24 cellular contexts compared by ENCODE assay signal in the genomic region with DNA sequence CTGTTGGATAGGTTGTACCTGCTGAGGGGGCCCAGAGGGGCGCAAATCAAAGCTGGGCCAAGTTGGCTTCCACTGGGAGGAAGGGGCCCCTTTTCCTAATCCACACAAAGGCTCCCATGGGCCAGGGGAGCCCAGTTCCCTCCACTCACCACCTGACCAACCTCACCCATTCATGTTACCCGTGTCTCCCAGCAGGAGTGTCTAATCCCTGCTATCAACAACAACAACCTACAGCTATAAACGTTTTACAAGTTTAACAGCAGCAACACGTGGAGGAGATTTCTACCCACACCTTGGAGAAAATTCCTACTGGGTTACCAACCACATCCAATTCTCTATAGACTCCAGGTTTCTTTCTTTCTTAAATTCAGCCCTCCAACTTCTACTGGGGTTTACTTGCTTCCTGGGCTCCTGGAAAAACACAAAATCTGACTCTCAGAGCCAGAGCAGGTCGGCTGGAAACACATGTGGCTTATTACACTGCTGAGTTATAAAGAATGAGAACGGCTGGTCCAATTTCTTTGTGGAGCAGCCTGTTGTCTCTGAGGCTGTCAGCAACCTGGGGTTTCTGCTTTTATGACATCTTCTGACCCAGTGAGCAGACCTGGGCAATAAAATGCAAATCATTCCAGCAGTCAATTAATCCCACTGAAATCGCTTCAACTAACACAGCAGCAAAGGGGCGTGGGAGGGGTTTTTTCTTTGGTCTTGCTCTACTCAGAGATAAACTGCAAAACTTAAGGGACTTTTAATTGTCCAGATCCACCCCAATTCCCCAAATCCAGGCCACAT.
"Had no signal": no experiment of that assay in that cellular context is flagged by ENCODE, and none has a peak within 500 bp of the region (broad histone marks: within the 10 kb centered on the region; RNA-seq: fewer than 3 reads in every experiment).

No MANE protein-coding gene starts in this region.

- H3K4me1 ChIP-seq: breast epithelium, heart right ventricle, suprapubic skin, upper lobe of right lung had no signal

- H3K27me3 ChIP-seq: breast epithelium, esophagus muscularis mucosa, foreskin keratinocyte, heart right ventricle, suprapubic skin, tibial artery, upper lobe of right lung had no signal

- DNase-seq: activated B cell treated with CpG ODN at 0.5 μM for 24 hours; activated CD4-positive, alpha-beta T cell treated with anti-CD3 and anti-CD28 coated beads, Interleukin-2, amount 50 U/mL, for 1 hour; activated CD8-positive, alpha-beta T cell treated with anti-CD3 and anti-CD28 coated beads for 36 hours; activated gamma-delta T cell treated with Interleukin-2 at 50 U/mL for 16 hours; activated naive CD4-positive, alpha-beta T cell treated with anti-CD3 and anti-CD28 coated beads, Interleukin-2, amount 50 U/mL, for 16 hours; activated T-cell treated with anti-CD3 and anti-CD28 coated beads, Interleukin-2, amount 50 U/mL, for 4 hours; amniotic stem cell; central memory CD4-positive, alpha-beta T cell; heart right ventricle; kidney glomerular epithelial cell; left ventricle myocardium superior; midbrain; naive thymus-derived CD4-positive, alpha-beta T cell; posterior cingulate gyrus; right cardiac atrium; stimulated activated naive CD4-positive, alpha-beta T cell; T-helper 17 cell; tibial artery; upper lobe of right lung had no signal

- H3K4me1 Mint-ChIP-seq: activated B cell treated with CpG ODN at 0.5 μM for 24 hours; activated T-helper 17 cell treated with anti-CD3 and anti-CD28 coated beads, Interleukin-2, amount 50 U/mL, for 72 hours had no signal

- H3K36me3 ChIP-seq: breast epithelium, esophagus muscularis mucosa, heart right ventricle, suprapubic skin, tibial artery, upper lobe of right lung had no signal

- H3K27ac Mint-ChIP-seq: activated B cell treated with CpG ODN at 0.5 μM for 24 hours; activated CD8-positive, alpha-beta T cell treated with anti-CD3 and anti-CD28 coated beads for 36 hours; activated T-helper 17 cell treated with anti-CD3 and anti-CD28 coated beads, Interleukin-2, amount 50 U/mL, for 72 hours; naive thymus-derived CD4-positive, alpha-beta T cell; T-helper 17 cell had no signal

- ATAC-seq: activated CD8-positive, alpha-beta T cell treated with anti-CD3 and anti-CD28 coated beads for 36 hours; activated T-cell treated with anti-CD3 and anti-CD28 coated beads, Interleukin-2, amount 50 U/mL, for 4 hours; activated T-helper 17 cell treated with anti-CD3 and anti-CD28 coated beads, Interleukin-2, amount 50 U/mL, for 72 hours; heart right ventricle; left ventricle myocardium superior; naive thymus-derived CD4-positive, alpha-beta T cell; right cardiac atrium; T-helper 17 cell; upper lobe of right lung had no signal

- H3K4me3 Mint-ChIP-seq: activated B cell treated with CpG ODN at 0.5 μM for 24 hours; activated CD8-positive, alpha-beta T cell treated with anti-CD3 and anti-CD28 coated beads for 36 hours; activated T-cell treated with anti-CD3 and anti-CD28 coated beads, Interleukin-2, amount 50 U/mL, for 4 hours; activated T-helper 17 cell treated with anti-CD3 and anti-CD28 coated beads, Interleukin-2, amount 50 U/mL, for 72 hours; naive thymus-derived CD4-positive, alpha-beta T cell; T-helper 17 cell had no signal

- H3K9me3 Mint-ChIP-seq: activated B cell treated with CpG ODN at 0.5 μM for 24 hours; activated CD8-positive, alpha-beta T cell treated with anti-CD3 and anti-CD28 coated beads for 36 hours; activated T-cell treated with anti-CD3 and anti-CD28 coated beads, Interleukin-2, amount 50 U/mL, for 4 hours had no signal

- H3K36me3 Mint-ChIP-seq: naive thymus-derived CD4-positive, alpha-beta T cell had no signal

- H3K27ac ChIP-seq: breast epithelium, esophagus muscularis mucosa, foreskin keratinocyte, heart right ventricle, suprapubic skin, tibial artery, upper lobe of right lung had no signal

- H3K9me3 ChIP-seq: esophagus muscularis mucosa, suprapubic skin, tibial artery, upper lobe of right lung had no signal

- H3K4me3 ChIP-seq: breast epithelium, esophagus muscularis mucosa, heart right ventricle, suprapubic skin, tibial artery, upper lobe of right lung had no signal

- H3K27me3 Mint-ChIP-seq: activated B cell treated with CpG ODN at 0.5 μM for 24 hours; activated CD8-positive, alpha-beta T cell treated with anti-CD3 and anti-CD28 coated beads for 36 hours; T-helper 17 cell had no signal
